1 cellular context compared by ENCODE assay signal in the genomic region with DNA sequence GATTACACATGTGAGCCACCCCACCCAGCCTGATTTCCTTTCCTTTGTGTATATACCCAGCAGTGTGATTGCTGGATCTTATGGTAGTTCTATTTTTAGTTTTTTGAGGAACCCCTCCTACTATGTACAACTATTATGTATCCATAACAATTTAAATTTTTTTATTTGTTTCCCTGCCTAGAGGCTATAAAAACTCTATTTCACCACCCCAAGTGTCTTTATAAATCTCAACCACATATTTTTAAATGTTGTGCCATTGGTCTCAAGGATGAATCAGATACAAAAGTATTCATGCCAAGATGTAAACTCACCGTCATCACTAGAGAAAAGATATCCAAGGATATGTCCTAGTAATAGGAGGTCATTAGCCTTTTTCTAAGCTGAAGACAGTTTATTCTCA.
TF ChIP-seq lines count a peak whose summit lies in the region.

No MANE protein-coding gene starts in this region.

TF ChIP-seq in SK-N-SH treated with all-trans-retinoic acid at 6 μM for 48 hours, 23 proteins besides CTCF, POLR2A, EP300 and RAD21 (continued from another document):
- TF ChIP-seq, protein P1, sequence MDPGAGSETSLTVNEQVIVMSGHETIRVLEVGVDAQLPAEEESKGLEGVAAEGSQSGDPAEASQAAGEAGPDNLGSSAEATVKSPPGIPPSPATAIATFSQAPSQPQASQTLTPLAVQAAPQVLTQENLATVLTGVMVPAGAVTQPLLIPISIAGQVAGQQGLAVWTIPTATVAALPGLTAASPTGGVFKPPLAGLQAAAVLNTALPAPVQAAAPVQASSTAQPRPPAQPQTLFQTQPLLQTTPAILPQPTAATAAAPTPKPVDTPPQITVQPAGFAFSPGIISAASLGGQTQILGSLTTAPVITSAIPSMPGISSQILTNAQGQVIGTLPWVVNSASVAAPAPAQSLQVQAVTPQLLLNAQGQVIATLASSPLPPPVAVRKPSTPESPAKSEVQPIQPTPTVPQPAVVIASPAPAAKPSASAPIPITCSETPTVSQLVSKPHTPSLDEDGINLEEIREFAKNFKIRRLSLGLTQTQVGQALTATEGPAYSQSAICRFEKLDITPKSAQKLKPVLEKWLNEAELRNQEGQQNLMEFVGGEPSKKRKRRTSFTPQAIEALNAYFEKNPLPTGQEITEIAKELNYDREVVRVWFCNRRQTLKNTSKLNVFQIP (CRISPR knock-in tag; IDR thresholded peaks at IDR 0.05; ENCODE audit: borderline replicate concordance, low read depth), result no peak
- no peak for TF ChIP-seq OSR1 (CRISPR knock-in tag; IDR thresholded peaks at IDR 0.05)
